In genomic region chr2:222627764-222628163, GRCh38 we compare ENCODE assay signal across 29 cellular contexts. TPM values are rescaled to one million over a fixed set of nuclear protein-coding genes. Genes with fewer than 3 reads are reported as not detected.
DNase-seq lines count a peak whose midpoint lies in the region; ATAC-seq and TF ChIP-seq lines count a peak whose summit lies in the region.
"Had no signal": no experiment of that assay in that cellular context is flagged by ENCODE, and none has a peak within 500 bp of the region (broad histone marks: within the 10 kb centered on the region; RNA-seq: fewer than 3 reads in every experiment).

No MANE protein-coding gene starts in this region.

- in situ Hi-C loops in brain microvascular endothelial cell (cut with HindIII; ENCODE audit: low pct_ligation_motif_present, low sequenced_read_pairs): no loop called here

- no peak overlapping the region for H3K4me3 ChIP-seq in brain microvascular endothelial cell (ENCODE audit: low read depth, low read length)
- no peak overlapping the region for H3K4me3 ChIP-seq in fibroblast of pulmonary artery (replicated peaks; ENCODE audit: low read depth, low read length)
- H3K4me3 ChIP-seq: GM23248, PC-9, SJSA1 had no signal

- H3K36me3 ChIP-seq in brain microvascular endothelial cell (replicated peaks): peaks cover 52% of the 10 kb centered on the region

- no peak overlapping the region for H3K27ac ChIP-seq in brain microvascular endothelial cell
- H3K27ac ChIP-seq: GM23248, PC-9, SJSA1 had no signal

- DNase-seq in LHCN-M2 (ENCODE audit: low read depth) (peak; percentile 63), brain microvascular endothelial cell (peak; percentile 30), fibroblast of pulmonary artery (ENCODE audit: low read depth) (peak; percentile 8), smooth muscle cell of the brain vasculature (ENCODE audit: low read depth, low spot score) (peak; percentile 10), NCI-H226 (no peak), A172 (ENCODE audit: low spot score) (no peak)
- DNase-seq: Calu3; CD8-positive, alpha-beta memory T cell; DND-41; GM23248; H7; Karpas-422; MV-4-11; NCI-H1105 treated with DMSO at 0.1 percent for 48 hours; NCI-H146; NCI-H1930; NCI-H2107; NCI-H526 treated with DMSO at 0.1 percent for 48 hours; PC-9; Right ventricle myocardium superior; RPMI8226 had no signal

- H3K27me3 ChIP-seq in brain microvascular endothelial cell (replicated peaks): no peaks in the 10 kb centered on the region
- H3K27me3 ChIP-seq: SJSA1 had no signal

- TF ChIP-seq CTCF in brain microvascular endothelial cell (IDR thresholded peaks at IDR 0.05; ENCODE audit: low read depth, low read length, missing control alignments) (no peak), fibroblast of pulmonary artery (IDR thresholded peaks at IDR 0.05; ENCODE audit: low read length, missing control alignments) (no peak)

- ATAC-seq in HG03280 (IDR thresholded peaks at IDR 0.05; ENCODE audit: unreplicated experiment): no peak
- ATAC-seq: HepG2 had no signal

RNA-seq across cellular contexts. Expression of gene FARSB, which starts 28.1 kb away (rescaled TPM):
- 39.1 and 43.8 TPM in 2 replicates for total RNA-seq in LHCN-M2 (2014; rRNA removed)
- 25.3 TPM for polyA plus RNA-seq in LHCN-M2 (2012)
- 47.5 and 51.8 TPM in 2 replicates for total RNA-seq in A172 (2014; rRNA removed; shearing (Covaris generic))

RNA-seq across cellular contexts. Expression of gene MOGAT1, which starts 43.7 kb away (rescaled TPM):
- total RNA-seq in LHCN-M2 (2014; rRNA removed): not detected in 2 replicates
- polyA plus RNA-seq in LHCN-M2 (2012): not detected
- total RNA-seq in A172 (2014; rRNA removed; shearing (Covaris generic)): not detected in 2 replicates
- total RNA-seq: A673; CD8-positive, alpha-beta memory T cell; GM23248; H7; HT1080; M059J; NCI-H460; SJSA1 had no signal
- polyA plus RNA-seq: CD14-positive monocyte; CD8-positive, alpha-beta memory T cell; GM23248 had no signal

Comparison
In these comparisons a context has a peak if more than half of its experiments do, and no peak if none do; other contexts are left out.
1. DNase-seq: peak in LHCN-M2 (single experiment), brain microvascular endothelial cell (single experiment), fibroblast of pulmonary artery (single experiment) and smooth muscle cell of the brain vasculature (single experiment); none in NCI-H226 (single experiment) and A172 (single experiment).